ENCODE assay signal across 11 cellular contexts in the genomic region with DNA sequence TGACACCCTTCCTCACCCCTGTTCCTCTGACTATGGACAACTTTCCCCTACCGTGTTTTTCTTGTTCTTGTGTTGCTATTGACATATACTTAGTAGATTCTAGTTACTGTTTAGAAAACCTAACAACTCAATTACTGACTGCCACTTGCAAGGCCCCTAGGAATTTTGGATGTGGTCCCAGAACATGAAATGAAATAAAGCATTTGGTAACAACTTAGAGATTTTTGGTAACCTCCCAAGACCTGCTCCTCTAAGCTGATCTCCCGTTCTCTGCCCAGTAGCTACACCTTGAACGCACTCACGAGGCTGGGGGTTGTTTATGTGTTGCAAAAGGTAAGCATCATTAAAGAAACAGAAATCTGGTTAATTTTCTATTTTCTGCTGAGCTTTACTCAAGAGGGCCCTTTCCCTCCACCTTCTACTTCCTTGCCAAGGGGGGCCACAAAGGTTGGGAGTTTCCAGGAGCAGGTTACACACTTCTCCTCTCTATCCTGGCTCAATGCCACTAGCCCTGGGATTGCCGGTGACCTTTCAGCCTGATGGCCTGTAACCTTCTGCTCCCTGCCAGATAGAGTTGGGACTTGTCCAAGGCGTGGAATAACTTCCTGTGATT. TPM values are rescaled to one million over a fixed set of nuclear protein-coding genes. Genes with fewer than 3 reads are reported as not detected.
DNase-seq lines count a peak whose midpoint lies in the region; ATAC-seq and TF ChIP-seq lines count a peak whose summit lies in the region.
"Had no signal": no experiment of that assay in that cellular context is flagged by ENCODE, and none has a peak within 500 bp of the region (broad histone marks: within the 10 kb centered on the region; RNA-seq: fewer than 3 reads in every experiment).

No MANE protein-coding gene starts in this region.

- no peak for TF ChIP-seq POLR2A in breast epithelium (IDR thresholded peaks at IDR 0.05)

- H3K4me1 ChIP-seq in breast epithelium (no peaks in the 10 kb centered on the region), thymus (ENCODE audit: control insufficient read depth, insufficient read depth, low read length) (peaks cover 6% of the 10 kb centered on the region)

- H3K9me3 ChIP-seq in breast epithelium: no peaks in the 10 kb centered on the region
- no peaks in the 10 kb centered on the region for H3K9me3 ChIP-seq in thymus (ENCODE audit: control insufficient read depth)

- H3K27me3 ChIP-seq in breast epithelium (peaks cover 0 to 1% of the 10 kb centered on the region in 2 donors), layer of hippocampus (ENCODE audit: control insufficient read depth, insufficient read depth, low read length) (no peaks in the 10 kb centered on the region), thymus (ENCODE audit: control insufficient read depth, insufficient read depth) (no peaks in the 10 kb centered on the region)

- H3K27ac ChIP-seq in breast epithelium (peak overlapping the region; percentile 22 to 84), layer of hippocampus (ENCODE audit: low read depth, low read length) (peak overlapping the region; percentile 33), thymus (ENCODE audit: low read depth) (peak overlapping the region; percentile 42)
- H3K27ac ChIP-seq: PC-9 had no signal

- DNase-seq in NCI-H2196 (lab: John Stamatoyannopoulos, UW; ENCODE audit: unreplicated experiment) (peak; percentile 31), breast epithelium (ENCODE audit: low spot score in 2 of 2) (no peak), left colon (no peak)
- DNase-seq: KG1; stimulated activated CD4-positive, alpha-beta T cell treated with anti-CD3 and anti-CD28 coated beads, Interleukin-2, amount 100 ng/mL, for 24 hours had no signal

- TF ChIP-seq CTCF in breast epithelium (IDR thresholded peaks at IDR 0.05): no peak

- 87% methylated on average over 6 of the region's 6 CpGs for WGBS in thymus

- intact Hi-C loops in breast epithelium (cut with DNase I; ENCODE audit: low total_unique reads): no loop called here
- intact Hi-C loops in left colon (cut with DNase I, micrococcal nuclease): no loop called here

- H3K36me3 ChIP-seq in breast epithelium: no peaks in the 10 kb centered on the region
- H3K36me3 ChIP-seq in thymus (ENCODE audit: control insufficient read depth, insufficient read depth): no peaks in the 10 kb centered on the region

- ATAC-seq in GM18907 (IDR thresholded peaks at IDR 0.05; ENCODE audit: unreplicated experiment) (no peak), left colon (no peak), GM19328 (IDR thresholded peaks at IDR 0.05; ENCODE audit: unreplicated experiment) (no peak)
- ATAC-seq: HCT116 had no signal

- H3K4me3 ChIP-seq in breast epithelium (no peak overlapping the region), thymus (ENCODE audit: low read length) (no peak overlapping the region)
- H3K4me3 ChIP-seq: PC-9 had no signal

RNA-seq across cellular contexts. Expression of gene GAB3, which starts 20.5 kb away (rescaled TPM):
- total RNA-seq in breast epithelium: 1 to 10 TPM; 3.9 to 8.5 (median 5.3) TPM
- polyA plus RNA-seq in thymus: 5.0 TPM
- 1 to 10 TPM; 1.2 to 2.3 TPM for total RNA-seq in left colon

RNA-seq across cellular contexts. Expression of gene DKC1, which starts 32.3 kb away (rescaled TPM):
- 10 to 100 TPM; 23.2 to 41.0 (median 40.5) TPM for total RNA-seq in breast epithelium
- 34.0 TPM for polyA plus RNA-seq in thymus
- 10 to 100 TPM; 25.6 to 41.6 TPM for total RNA-seq in left colon
